ENCODE assay signal across 27 cellular contexts in the genomic region with DNA sequence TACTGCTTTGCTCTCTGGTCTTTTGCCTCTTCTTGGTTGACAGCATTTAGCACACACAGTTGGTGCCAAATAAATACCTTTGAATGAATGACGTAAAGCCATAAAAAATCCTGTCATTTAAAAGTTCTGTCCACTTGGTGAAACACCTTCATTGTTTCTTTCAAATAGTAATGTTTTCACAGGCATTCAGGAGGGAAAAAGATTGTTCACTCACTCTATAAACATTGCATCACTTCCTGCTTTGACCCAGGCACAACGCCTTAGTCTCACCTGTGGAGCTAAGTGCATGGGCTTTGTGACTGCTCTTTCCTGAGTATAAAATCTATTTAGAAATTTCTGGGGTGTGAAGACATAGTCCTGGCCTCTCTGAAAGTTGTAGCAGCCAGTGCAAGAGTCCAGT.
A peak's percentile ranks its signal among the peaks of the same experiment; 100 is the strongest.
DNase-seq lines count a peak whose midpoint lies in the region; ATAC-seq lines count a peak whose summit lies in the region.
"Had no signal": no experiment of that assay in that cellular context is flagged by ENCODE, and none has a peak within 500 bp of the region (broad histone marks: within the 10 kb centered on the region; RNA-seq: fewer than 3 reads in every experiment).

No MANE protein-coding gene starts in this region.

- no peaks in the 10 kb centered on the region for H3K4me1 Mint-ChIP-seq in activated T-cell treated with anti-CD3 and anti-CD28 coated beads, Interleukin-2, amount 50 U/mL, for 72 hours (ENCODE audit: low read depth)
- H3K4me1 Mint-ChIP-seq in activated T-cell treated with anti-CD3 and anti-CD28 coated beads, Interleukin-2, amount 50 U/mL, for 4 hours (ENCODE audit: low read depth) = no peaks in the 10 kb centered on the region
- H3K4me1 Mint-ChIP-seq: activated T-helper 17 cell treated with anti-CD3 and anti-CD28 coated beads, Interleukin-2, amount 50 U/mL, for 72 hours; immature natural killer cell; T-helper 17 cell had no signal

- DNase-seq in activated T-cell treated with anti-CD3 and anti-CD28 coated beads, Interleukin-2, amount 50 U/mL, for 72 hours = no peak
- DNase-seq in activated T-cell treated with anti-CD3 and anti-CD28 coated beads, Interleukin-2, amount 50 U/mL, for 4 hours = no peak
- DNase-seq in NCI-H748 (lab: John Stamatoyannopoulos, UW; ENCODE audit: unreplicated experiment) (peak; percentile 50), renal cortical epithelial cell (ENCODE audit: low read depth) (peak; percentile 66), iPS-NIHi11 (ENCODE audit: low spot score) (no peak), G401 (ENCODE audit: low spot score) (no peak), HUDEP-2 (lab: John Stamatoyannopoulos, UW; ENCODE audit: unreplicated experiment in 76 of 76) (no peak)
- DNase-seq: activated CD8-positive, alpha-beta memory T cell treated with anti-CD3 and anti-CD28 coated beads, Interleukin-2, amount 50 U/mL, for 48 hours; activated CD8-positive, alpha-beta T cell treated with anti-CD3 and anti-CD28 coated beads for 36 hours; amygdala; CD8-positive, alpha-beta T cell; hypothalamus; immature natural killer cell; Kasumi-1; left ventricle myocardium superior; NCI-H1694; NCI-H446; PC-9; right cardiac atrium; Right ventricle myocardium superior; stimulated activated CD4-positive, alpha-beta T cell treated with anti-CD3 and anti-CD28 coated beads, Interleukin-4, amount 100 ng/mL, for 24 hours; T-helper 17 cell; trophoblast cell had no signal

- H3K36me3 Mint-ChIP-seq in activated T-cell treated with anti-CD3 and anti-CD28 coated beads, Interleukin-2, amount 50 U/mL, for 72 hours (ENCODE audit: insufficient read depth in 2 of 2) = no peaks in the 10 kb centered on the region
- H3K36me3 Mint-ChIP-seq in activated T-cell treated with anti-CD3 and anti-CD28 coated beads, Interleukin-2, amount 50 U/mL, for 4 hours (ENCODE audit: insufficient read depth) = no peaks in the 10 kb centered on the region
- H3K36me3 Mint-ChIP-seq: activated naive CD4-positive, alpha-beta T cell treated with anti-CD3 and anti-CD28 coated beads, Interleukin-2, amount 50 U/mL, for 72 hours; CD8-positive, alpha-beta T cell; immature natural killer cell had no signal

- in situ Hi-C loops in G401 (cut with HindIII; ENCODE audit: low sequenced_read_pairs) = no loop called here

- H3K27me3 Mint-ChIP-seq in activated T-cell treated with anti-CD3 and anti-CD28 coated beads, Interleukin-2, amount 50 U/mL, for 72 hours (ENCODE audit: low read depth) = peaks cover 21% of the 10 kb centered on the region
- peaks cover 13% of the 10 kb centered on the region for H3K27me3 Mint-ChIP-seq in activated T-cell treated with anti-CD3 and anti-CD28 coated beads, Interleukin-2, amount 50 U/mL, for 4 hours (ENCODE audit: low read depth)

- peak overlapping the region; percentile 77 for H3K27ac Mint-ChIP-seq in activated T-cell treated with anti-CD3 and anti-CD28 coated beads, Interleukin-2, amount 50 U/mL, for 72 hours
- H3K27ac Mint-ChIP-seq: activated CD8-positive, alpha-beta T cell treated with anti-CD3 and anti-CD28 coated beads for 36 hours; activated naive CD4-positive, alpha-beta T cell treated with anti-CD3 and anti-CD28 coated beads, Interleukin-2, amount 50 U/mL, for 72 hours; activated T-helper 17 cell treated with anti-CD3 and anti-CD28 coated beads, Interleukin-2, amount 50 U/mL, for 72 hours; CD8-positive, alpha-beta T cell; immature natural killer cell; T-helper 17 cell had no signal

- no peaks in the 10 kb centered on the region for H3K9me3 Mint-ChIP-seq in activated T-cell treated with anti-CD3 and anti-CD28 coated beads, Interleukin-2, amount 50 U/mL, for 72 hours
- no peaks in the 10 kb centered on the region for H3K9me3 Mint-ChIP-seq in activated T-cell treated with anti-CD3 and anti-CD28 coated beads, Interleukin-2, amount 50 U/mL, for 4 hours
- H3K9me3 Mint-ChIP-seq: activated CD8-positive, alpha-beta T cell treated with anti-CD3 and anti-CD28 coated beads for 36 hours; CD8-positive, alpha-beta T cell had no signal

- ATAC-seq in activated T-cell treated with anti-CD3 and anti-CD28 coated beads, Interleukin-2, amount 50 U/mL, for 72 hours (replicated peaks in 1 of 2) = no peak
- ATAC-seq in activated T-cell treated with anti-CD3 and anti-CD28 coated beads, Interleukin-2, amount 50 U/mL, for 4 hours = no peak
- ATAC-seq in esophagus mucosa = peak; percentile 74
- ATAC-seq: activated CD4-positive, CD25-positive, alpha-beta regulatory T cell treated with anti-CD3 and anti-CD28 coated beads, Interleukin-2, amount 50 U/mL, for 24 hours; activated CD8-positive, alpha-beta T cell treated with anti-CD3 and anti-CD28 coated beads for 36 hours; activated naive CD4-positive, alpha-beta T cell treated with anti-CD3 and anti-CD28 coated beads, Interleukin-2, amount 50 U/mL, for 72 hours; activated T-helper 17 cell treated with anti-CD3 and anti-CD28 coated beads, Interleukin-2, amount 50 U/mL, for 72 hours; CD8-positive, alpha-beta T cell; left ventricle myocardium superior; right cardiac atrium; T-helper 17 cell had no signal

- no peak overlapping the region for H3K4me3 Mint-ChIP-seq in activated T-cell treated with anti-CD3 and anti-CD28 coated beads, Interleukin-2, amount 50 U/mL, for 72 hours
- H3K4me3 Mint-ChIP-seq in activated T-cell treated with anti-CD3 and anti-CD28 coated beads, Interleukin-2, amount 50 U/mL, for 4 hours = no peak overlapping the region
- H3K4me3 Mint-ChIP-seq: activated CD8-positive, alpha-beta T cell treated with anti-CD3 and anti-CD28 coated beads for 36 hours; activated T-helper 17 cell treated with anti-CD3 and anti-CD28 coated beads, Interleukin-2, amount 50 U/mL, for 72 hours; CD8-positive, alpha-beta T cell; immature natural killer cell; T-helper 17 cell had no signal

Comparison
In these comparisons a context has a peak if more than half of its experiments do, and no peak if none do; other contexts are left out.
1. DNase-seq: peak in NCI-H748 (single experiment) and renal cortical epithelial cell (single experiment); none in activated T-cell treated with anti-CD3 and anti-CD28 coated beads, Interleukin-2, amount 50 U/mL, for 72 hours (0 of 2), activated T-cell treated with anti-CD3 and anti-CD28 coated beads, Interleukin-2, amount 50 U/mL, for 4 hours (single experiment), iPS-NIHi11 (single experiment), G401 (single experiment) and HUDEP-2 (0 of 76).